13 cellular contexts compared by ENCODE assay signal in the genomic region with DNA sequence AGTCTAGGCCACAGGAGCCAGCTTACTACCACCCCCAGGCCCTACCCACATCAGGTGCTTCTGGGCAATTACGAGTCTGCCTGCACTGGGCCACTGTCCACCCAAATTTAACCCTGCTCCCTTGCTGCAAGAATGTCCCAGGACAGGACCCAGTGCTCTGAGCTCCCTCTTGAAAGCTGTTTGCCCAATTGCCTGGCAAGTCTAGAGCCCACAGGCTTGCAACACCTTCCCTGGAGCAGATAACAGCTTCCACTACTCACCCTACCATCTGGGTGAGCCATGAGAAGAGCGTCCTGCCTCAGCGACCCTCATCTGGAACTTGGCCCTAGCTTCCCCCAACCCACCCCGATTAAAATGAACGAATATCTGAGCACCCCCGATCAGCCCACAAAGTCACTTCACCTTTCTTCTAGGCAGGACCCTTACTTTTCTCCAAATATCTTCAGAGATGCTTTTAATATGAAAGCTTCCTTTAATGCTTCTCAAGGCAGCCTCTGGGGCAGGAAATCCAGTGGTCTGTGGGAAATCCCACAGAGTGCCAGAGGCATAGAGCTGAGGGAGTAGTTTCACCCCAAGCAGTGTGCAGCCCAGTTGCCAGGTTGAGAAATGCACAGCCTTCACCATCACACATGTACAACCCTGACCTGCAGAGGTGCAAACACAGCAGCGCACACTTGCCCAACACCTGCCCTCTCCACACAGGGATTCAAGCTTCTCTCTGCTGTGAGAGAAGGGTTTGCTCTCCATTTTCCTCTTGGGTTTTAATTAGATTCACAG. TPM values are rescaled to one million over a fixed set of nuclear protein-coding genes. Genes with fewer than 3 reads are reported as not detected.
A peak's percentile ranks its signal among the peaks of the same experiment; 100 is the strongest.
DNase-seq lines count a peak whose midpoint lies in the region; ATAC-seq and TF ChIP-seq lines count a peak whose summit lies in the region.
"Had no signal": no experiment of that assay in that cellular context is flagged by ENCODE, and none has a peak within 500 bp of the region (broad histone marks: within the 10 kb centered on the region; RNA-seq: fewer than 3 reads in every experiment).

No MANE protein-coding gene starts in this region.

- ATAC-seq in activated CD4-positive, alpha-beta T cell treated with anti-CD3 and anti-CD28 coated beads for 36 hours = peak; percentile 76
- peak; percentile 97 for ATAC-seq in T-helper 17 cell
- ATAC-seq in GM21423 (IDR thresholded peaks at IDR 0.05; ENCODE audit: unreplicated experiment) = no peak
- ATAC-seq: left ventricle myocardium superior had no signal

- H3K36me3 Mint-ChIP-seq in activated CD4-positive, alpha-beta T cell treated with anti-CD3 and anti-CD28 coated beads for 36 hours (ENCODE audit: low read depth) = no peaks in the 10 kb centered on the region
- H3K36me3 Mint-ChIP-seq in T-helper 17 cell (ENCODE audit: low read depth) = peaks cover 4% of the 10 kb centered on the region
- no peaks in the 10 kb centered on the region for H3K36me3 Mint-ChIP-seq in chondrocyte (ENCODE audit: low read depth)

- H3K9me3 Mint-ChIP-seq in activated CD4-positive, alpha-beta T cell treated with anti-CD3 and anti-CD28 coated beads for 36 hours (ENCODE audit: low read depth) = no peaks in the 10 kb centered on the region
- no peaks in the 10 kb centered on the region for H3K9me3 Mint-ChIP-seq in chondrocyte (ENCODE audit: low read depth)

- CTCF ChIA-PET in activated CD4-positive, alpha-beta T cell treated with anti-CD3 and anti-CD28 coated beads for 36 hours (lab: Charles Lee) = interaction anchor here (0.7 to 1.1 kb wide), 4 partner anchors 191 to 1570 kb away, joined by 3 to 6 read pairs (median 3); no protein-coding TSS in a partner anchor

- DNase-seq in activated CD4-positive, alpha-beta T cell treated with anti-CD3 and anti-CD28 coated beads for 36 hours = peak; percentile 49
- DNase-seq in activated CD4-positive, alpha-beta T cell treated with anti-CD3 and anti-CD28 coated beads for 48 hours = no peak
- peak in 2 of 3 donors; percentile 29 to 35 for DNase-seq in T-helper 17 cell
- DNase-seq in chondrocyte (ENCODE audit: low spot score) = peak; percentile 22
- DNase-seq in stimulated activated CD8-positive, alpha-beta memory T cell treated with anti-CD3 and anti-CD28 coated beads, Interleukin-7, amount 100 ng/mL, for 4 hours (ENCODE audit: low read depth in 2 of 2) = peak; percentile 27 to 31
- DNase-seq in OCI-M2 (lab: John Stamatoyannopoulos, UW; ENCODE audit: unreplicated experiment) = no peak
- no peak for DNase-seq in HCEC 1CT
- DNase-seq: left ventricle myocardium superior; stimulated activated CD4-positive, alpha-beta T cell treated with anti-CD3 and anti-CD28 coated beads, Interleukin-1b, Interleukin-23, amount 100 ng/mL, for 48 hours; T1000 had no signal

- no peak for TF ChIP-seq CTCF in chondrocyte (IDR thresholded peaks at IDR 0.05)

- no peaks in the 10 kb centered on the region for H3K27me3 Mint-ChIP-seq in activated CD4-positive, alpha-beta T cell treated with anti-CD3 and anti-CD28 coated beads for 36 hours
- H3K27me3 Mint-ChIP-seq in T-helper 17 cell = no peaks in the 10 kb centered on the region
- no peaks in the 10 kb centered on the region for H3K27me3 Mint-ChIP-seq in chondrocyte (ENCODE audit: low read depth)

- POLR2A ChIA-PET in activated CD4-positive, alpha-beta T cell treated with anti-CD3 and anti-CD28 coated beads for 36 hours (lab: Charles Lee) = no interaction called here

- H3K9me3 ChIP-seq in T-helper 17 cell (ENCODE audit: control insufficient read depth, low read length, poor library complexity, severe bottlenecking) = no peaks in the 10 kb centered on the region

- intact Hi-C loops in activated CD4-positive, alpha-beta T cell treated with anti-CD3 and anti-CD28 coated beads for 36 hours (cut with DNase I, micrococcal nuclease) = loop anchor here in 1 of 2 experiments (10.0 kb wide), 1 partner anchor 576 kb away; no protein-coding TSS in a partner anchor

- no peak overlapping the region for H3K27ac Mint-ChIP-seq in activated CD4-positive, alpha-beta T cell treated with anti-CD3 and anti-CD28 coated beads for 36 hours
- H3K27ac Mint-ChIP-seq in T-helper 17 cell (peak overlapping the region; percentile 75), chondrocyte (ENCODE audit: unreplicated experiment) (no peak overlapping the region)

- H3K4me3 Mint-ChIP-seq in activated CD4-positive, alpha-beta T cell treated with anti-CD3 and anti-CD28 coated beads for 36 hours = no peak overlapping the region
- H3K4me3 Mint-ChIP-seq in T-helper 17 cell (peak overlapping the region; percentile 81), chondrocyte (ENCODE audit: unreplicated experiment) (no peak overlapping the region)

- H3K4me1 Mint-ChIP-seq in activated CD4-positive, alpha-beta T cell treated with anti-CD3 and anti-CD28 coated beads for 36 hours = peaks cover 55% of the 10 kb centered on the region
- peaks cover 48% of the 10 kb centered on the region for H3K4me1 Mint-ChIP-seq in T-helper 17 cell
- peaks cover 5% of the 10 kb centered on the region for H3K4me1 Mint-ChIP-seq in chondrocyte (ENCODE audit: low read depth)

RNA-seq across cellular contexts. Expression of gene ACSL6, which starts 10.6 kb away (rescaled TPM):
- total RNA-seq in activated CD4-positive, alpha-beta T cell treated with anti-CD3 and anti-CD28 coated beads for 36 hours = 1 to 10 TPM; 3.1 to 3.3 TPM
- total RNA-seq in T-helper 17 cell (10 to 100 TPM; 18.0 to 22.2 TPM), chondrocyte (not detected in 3 replicates)
- total RNA-seq: osteocyte had no signal

RNA-seq across cellular contexts. Expression of gene MEIKIN, which starts 55.4 kb away (rescaled TPM):
- total RNA-seq in activated CD4-positive, alpha-beta T cell treated with anti-CD3 and anti-CD28 coated beads for 36 hours = not detected
- 1 to 10 TPM in 1 of 2 donors, under 1 TPM in 1; 0.77 to 1.5 TPM for total RNA-seq in T-helper 17 cell
- total RNA-seq in chondrocyte = not detected in 3 replicates
- total RNA-seq: left ventricle myocardium superior, osteocyte had no signal

RNA-seq across cellular contexts. Expression of gene IL3, which starts 59.6 kb away (rescaled TPM):
- 10 to 100 TPM; 10.8 to 11.6 TPM for total RNA-seq in activated CD4-positive, alpha-beta T cell treated with anti-CD3 and anti-CD28 coated beads for 36 hours
- total RNA-seq in T-helper 17 cell (not detected), chondrocyte (not detected in 3 replicates)
- total RNA-seq: left ventricle myocardium superior, osteocyte, subcutaneous adipose tissue had no signal

Comparison
In these comparisons a context has a peak if more than half of its experiments do, and no peak if none do; other contexts are left out.
1. DNase-seq: peak in activated CD4-positive, alpha-beta T cell treated with anti-CD3 and anti-CD28 coated beads for 36 hours (single experiment), T-helper 17 cell (2 of 3), chondrocyte (single experiment) and stimulated activated CD8-positive, alpha-beta memory T cell treated with anti-CD3 and anti-CD28 coated beads, Interleukin-7, amount 100 ng/mL, for 4 hours (2 of 2); none in activated CD4-positive, alpha-beta T cell treated with anti-CD3 and anti-CD28 coated beads for 48 hours (single experiment), OCI-M2 (single experiment) and HCEC 1CT (single experiment).
2. RNA of gene ACSL6, which starts 10.6 kb away (total RNA-seq): 18.0 to 22.2 TPM in T-helper 17 cell; 3.1 to 3.3 TPM in activated CD4-positive, alpha-beta T cell treated with anti-CD3 and anti-CD28 coated beads for 36 hours and not detected in chondrocyte; every median in the first group is over 4 times any median in the second.
3. RNA of gene IL3, which starts 59.6 kb away (total RNA-seq): 10.8 to 11.6 TPM in activated CD4-positive, alpha-beta T cell treated with anti-CD3 and anti-CD28 coated beads for 36 hours; not detected in T-helper 17 cell and not detected in chondrocyte; every median in the first group is over 10 times any median in the second.